In genomic region chr16:30353438-30354129, GRCh38 we compare ENCODE assay signal across 8 cellular contexts. TPM values are rescaled to one million over a fixed set of nuclear protein-coding genes. Genes with fewer than 3 reads are reported as not detected.
DNase-seq lines count a peak whose midpoint lies in the region; ATAC-seq lines count a peak whose summit lies in the region.
"Had no signal": no experiment of that assay in that cellular context is flagged by ENCODE, and none has a peak within 500 bp of the region (broad histone marks: within the 10 kb centered on the region; RNA-seq: fewer than 3 reads in every experiment).

No MANE protein-coding gene starts in this region.

- no peaks in the 10 kb centered on the region for H3K27me3 Mint-ChIP-seq in activated CD4-positive, alpha-beta memory T cell treated with anti-CD3 and anti-CD28 coated beads, Interleukin-2, amount 10 ng/mL, durations not matched to agents 7 days and 5 days
- H3K27me3 Mint-ChIP-seq in stimulated activated naive CD8-positive, alpha-beta T cell treated with anti-CD3 and anti-CD28 coated beads, Interleukin-15, amount 100 ng/mL, for 72 hours: no peaks in the 10 kb centered on the region

- peak overlapping the region; percentile 8 for H3K27ac ChIP-seq in HUES48 (ENCODE audit: low read depth, low read length)
- no peak overlapping the region for H3K27ac ChIP-seq in iPS-18a (ENCODE audit: low read length)

- POLR2A ChIA-PET in activated CD4-positive, alpha-beta memory T cell treated with anti-CD3 and anti-CD28 coated beads, Interleukin-2, amount 10 ng/mL, durations not matched to agents 7 days and 5 days (lab: Charles Lee): interaction anchor here (0.7 to 8.3 kb wide), 8 partner anchors 11 to 205 kb away, joined by 3 to 83 read pairs (median 12); partner anchors contain the start of genes SEPTIN1, TBC1D10B, ZNF48 and ZNF764

- no peak for DNase-seq in activated CD4-positive, alpha-beta memory T cell treated with anti-CD3 and anti-CD28 coated beads, Interleukin-2, amount 10 ng/mL, durations not matched to agents 7 days and 5 days
- no peak for DNase-seq in stimulated activated naive CD8-positive, alpha-beta T cell treated with anti-CD3 and anti-CD28 coated beads, Interleukin-15, amount 100 ng/mL, for 72 hours
- DNase-seq in NCI-H1092 (lab: John Stamatoyannopoulos, UW) (no peak), HPDE6-E6E7 (ENCODE audit: extremely low spot score) (no peak)

- peaks cover 75% of the 10 kb centered on the region for H3K4me1 Mint-ChIP-seq in activated CD4-positive, alpha-beta memory T cell treated with anti-CD3 and anti-CD28 coated beads, Interleukin-2, amount 10 ng/mL, durations not matched to agents 7 days and 5 days
- H3K4me1 Mint-ChIP-seq in stimulated activated naive CD8-positive, alpha-beta T cell treated with anti-CD3 and anti-CD28 coated beads, Interleukin-15, amount 100 ng/mL, for 72 hours: peaks cover 82% of the 10 kb centered on the region

- H3K9ac ChIP-seq in HUES48 (ENCODE audit: low read depth, low read length) (0 out of 2 replicates have a peak overlapping the region, but pooled peaks have one; percentile 12), iPS-18a (ENCODE audit: low read length) (peak overlapping the region; percentile 78)

- no peaks in the 10 kb centered on the region for H3K9me3 ChIP-seq in HUES48 (ENCODE audit: control insufficient read depth, insufficient read depth, low read length)
- H3K9me3 ChIP-seq in iPS-18a (ENCODE audit: control insufficient read depth, low read depth, low read length): no peaks in the 10 kb centered on the region

- H3K27me3 ChIP-seq in HUES48 (ENCODE audit: control insufficient read depth, insufficient read depth, low read length) (no peaks in the 10 kb centered on the region), iPS-18a (ENCODE audit: control insufficient read depth, insufficient read depth, low read length) (no peaks in the 10 kb centered on the region)

- CTCF ChIA-PET in activated CD4-positive, alpha-beta memory T cell treated with anti-CD3 and anti-CD28 coated beads, Interleukin-2, amount 10 ng/mL, durations not matched to agents 7 days and 5 days (lab: Charles Lee): interaction anchor here (1.1 kb wide), 2 partner anchors 15 to 263 kb away, joined by 3 read pairs; no protein-coding TSS in a partner anchor

- H3K4me3 ChIP-seq in HUES48 (ENCODE audit: low read depth, low read length): peak overlapping the region; percentile 90; the same call in 1 of the 2 replicates
- peak overlapping the region; percentile 91 for H3K4me3 ChIP-seq in iPS-18a (ENCODE audit: low read length)

- H3K36me3 ChIP-seq in HUES48 (ENCODE audit: control insufficient read depth, insufficient read depth, low read length) (peaks cover 61% of the 10 kb centered on the region), iPS-18a (ENCODE audit: control insufficient read depth, low read depth, low read length) (peaks cover 36% of the 10 kb centered on the region)

- peaks cover 71% of the 10 kb centered on the region for H3K36me3 Mint-ChIP-seq in activated CD4-positive, alpha-beta memory T cell treated with anti-CD3 and anti-CD28 coated beads, Interleukin-2, amount 10 ng/mL, durations not matched to agents 7 days and 5 days (ENCODE audit: low read depth)

- H3K27ac Mint-ChIP-seq in activated CD4-positive, alpha-beta memory T cell treated with anti-CD3 and anti-CD28 coated beads, Interleukin-2, amount 10 ng/mL, durations not matched to agents 7 days and 5 days: peak overlapping the region; percentile 93
- peak overlapping the region in 1 of 2 donors; percentile 86 for H3K27ac Mint-ChIP-seq in stimulated activated naive CD8-positive, alpha-beta T cell treated with anti-CD3 and anti-CD28 coated beads, Interleukin-15, amount 100 ng/mL, for 72 hours

- H3K4me1 ChIP-seq in HUES48 (ENCODE audit: control insufficient read depth, insufficient read depth, low read length) (peaks cover 7% of the 10 kb centered on the region; the same call in 1 of the 2 replicates), iPS-18a (ENCODE audit: control insufficient read depth, low read depth, low read length) (peaks cover 4% of the 10 kb centered on the region)

- H3K4me3 Mint-ChIP-seq in activated CD4-positive, alpha-beta memory T cell treated with anti-CD3 and anti-CD28 coated beads, Interleukin-2, amount 10 ng/mL, durations not matched to agents 7 days and 5 days: peak overlapping the region; percentile 90
- peak overlapping the region; percentile 89 to 94 for H3K4me3 Mint-ChIP-seq in stimulated activated naive CD8-positive, alpha-beta T cell treated with anti-CD3 and anti-CD28 coated beads, Interleukin-15, amount 100 ng/mL, for 72 hours

- H3K9me3 Mint-ChIP-seq in activated CD4-positive, alpha-beta memory T cell treated with anti-CD3 and anti-CD28 coated beads, Interleukin-2, amount 10 ng/mL, durations not matched to agents 7 days and 5 days: no peaks in the 10 kb centered on the region
- H3K9me3 Mint-ChIP-seq in stimulated activated naive CD8-positive, alpha-beta T cell treated with anti-CD3 and anti-CD28 coated beads, Interleukin-15, amount 100 ng/mL, for 72 hours: no peaks in the 10 kb centered on the region

- ATAC-seq in stimulated activated naive CD8-positive, alpha-beta T cell treated with anti-CD3 and anti-CD28 coated beads, Interleukin-15, amount 100 ng/mL, for 72 hours: no peak
- no peak for ATAC-seq in HG03457 (IDR thresholded peaks at IDR 0.05; ENCODE audit: unreplicated experiment)

RNA-seq across cellular contexts. Expression of gene CD2BP2, which starts 1.5 kb away (rescaled TPM):
- 10 to 100 TPM; 75.6 to 75.9 TPM for total RNA-seq in activated CD4-positive, alpha-beta memory T cell treated with anti-CD3 and anti-CD28 coated beads, Interleukin-2, amount 10 ng/mL, durations not matched to agents 7 days and 5 days

RNA-seq across cellular contexts. Expression of gene TBC1D10B, which starts 16.7 kb away (rescaled TPM):
- 10 to 100 TPM; 69.2 TPM for total RNA-seq in activated CD4-positive, alpha-beta memory T cell treated with anti-CD3 and anti-CD28 coated beads, Interleukin-2, amount 10 ng/mL, durations not matched to agents 7 days and 5 days

RNA-seq across cellular contexts. Expression of gene MYL11, which starts 21.0 kb away (rescaled TPM):
- 1 to 10 TPM in 1 of 2 experiments, not detected in 1; 1.2 TPM for total RNA-seq in activated CD4-positive, alpha-beta memory T cell treated with anti-CD3 and anti-CD28 coated beads, Interleukin-2, amount 10 ng/mL, durations not matched to agents 7 days and 5 days
- total RNA-seq: M059J had no signal

RNA-seq across cellular contexts. Expression of gene SEPTIN1, which starts 28.8 kb away (rescaled TPM):
- 100 to 1,000 TPM; 343 to 354 TPM for total RNA-seq in activated CD4-positive, alpha-beta memory T cell treated with anti-CD3 and anti-CD28 coated beads, Interleukin-2, amount 10 ng/mL, durations not matched to agents 7 days and 5 days

RNA-seq across cellular contexts. Expression of gene ZNF48, which starts 41.6 kb away (rescaled TPM):
- total RNA-seq in activated CD4-positive, alpha-beta memory T cell treated with anti-CD3 and anti-CD28 coated beads, Interleukin-2, amount 10 ng/mL, durations not matched to agents 7 days and 5 days: 10 to 100 TPM; 14.2 to 14.5 TPM
